1 cellular context compared by ENCODE assay signal in genomic region chr22:36465232-36466021, GRCh38.
TF ChIP-seq lines count a peak whose summit lies in the region.

No MANE protein-coding gene starts in this region.

TF ChIP-seq in GM23338, 12 proteins besides CTCF, POLR2A, EP300 and RAD21 (continued from another document):
- TF ChIP-seq ETS1 (IDR thresholded peaks at IDR 0.05) = no peak
